Comparison of ENCODE assay signal across 10 cellular contexts in genomic region chr2:119683717-119684443, GRCh38.
DNase-seq lines count a peak whose midpoint lies in the region; TF ChIP-seq lines count a peak whose summit lies in the region.
"Had no signal": no experiment of that assay in that cellular context is flagged by ENCODE, and none has a peak within 500 bp of the region (broad histone marks: within the 10 kb centered on the region; RNA-seq: fewer than 3 reads in every experiment).

No MANE protein-coding gene starts in this region.

- DNase-seq in WERI-Rb-1 (peak; percentile 53), fibroblast of pulmonary artery (ENCODE audit: low read depth) (peak; percentile 26), skeletal muscle cell (ENCODE audit: low read depth) (peak; percentile 31), NCI-H1105 (lab: John Stamatoyannopoulos, UW) (no peak), HEK293T (ENCODE audit: extremely low spot score) (no peak), middle frontal gyrus (ENCODE audit: extremely low spot score, low spot score) (no peak)
- DNase-seq in activated CD4-positive, alpha-beta T cell treated with anti-CD3 and anti-CD28 coated beads for 4 hours = no peak
- DNase-seq: DND-41, NCI-H510A treated with DMSO at 0.1 percent for 48 hours had no signal

- POLR2A ChIA-PET in HEK293 (lab: Yijun Ruan, JAX) = interaction anchor here (0.6 to 0.7 kb wide), 2 partner anchors 79 to 533 kb away, joined by 3 to 4 read pairs; no protein-coding TSS in a partner anchor
- POLR2A ChIA-PET in HEK293T (lab: Yijun Ruan, JAX) = interaction anchor here (1.5 kb wide), 1 partner anchor 13 kb away, joined by 4 read pairs; no protein-coding TSS in a partner anchor

- no peak for TF ChIP-seq CTCF in HEK293 (tag by site-specific recombination; IDR thresholded peaks at IDR 0.05)
- TF ChIP-seq CTCF in WERI-Rb-1 (IDR thresholded peaks at IDR 0.05; ENCODE audit: low read depth, low read length) = no peak
- TF ChIP-seq CTCF in fibroblast of pulmonary artery (IDR thresholded peaks at IDR 0.05; ENCODE audit: low read length, missing control alignments) = no peak

- H3K4me3 ChIP-seq in HEK293 (ENCODE audit: low read depth, low read length) (no peak overlapping the region), WERI-Rb-1 (ENCODE audit: low read depth, low read length) (peak overlapping the region; percentile 30), fibroblast of pulmonary artery (replicated peaks; ENCODE audit: low read depth, low read length) (no peak overlapping the region), skeletal muscle cell (ENCODE audit: low read depth, low read length) (no peak overlapping the region)

- H3K27me3 ChIP-seq in WERI-Rb-1 (ENCODE audit: insufficient read depth, low read depth, severe bottlenecking) = no peaks in the 10 kb centered on the region

- peaks cover 4% of the 10 kb centered on the region for H3K4me1 ChIP-seq in HEK293 (ENCODE audit: control insufficient read depth, insufficient read depth, low read length)

- H3K27ac ChIP-seq in HEK293 (ENCODE audit: extremely low read depth, low read depth, low read length) = no peak overlapping the region
- peak overlapping the region; percentile 49; the same call in 1 of the 2 replicates for H3K27ac ChIP-seq in WERI-Rb-1

- H3K9me3 ChIP-seq in HEK293 (ENCODE audit: control insufficient read depth, insufficient read depth, low read depth, low read length) = no peaks in the 10 kb centered on the region
- no peaks in the 10 kb centered on the region for H3K9me3 ChIP-seq in WERI-Rb-1 (ENCODE audit: severe bottlenecking)

- H3K36me3 ChIP-seq in HEK293 (ENCODE audit: control insufficient read depth in 2 of 2, insufficient read depth in 1 of 2, low read length in 2 of 2) (peaks cover 3 to 25% of the 10 kb centered on the region in 2 experiments; a peak in 2 of 3 replicates), WERI-Rb-1 (peaks cover 10% of the 10 kb centered on the region)

- CTCF ChIA-PET in HEK293 (lab: Yijun Ruan, JAX) = interaction anchor here (0.7 to 1.9 kb wide), 4 partner anchors 12 to 493 kb away, joined by 3 to 5 read pairs (median 4); no protein-coding TSS in a partner anchor
- CTCF ChIA-PET in HEK293T (lab: Yijun Ruan, JAX) = no interaction called here

TF ChIP-seq in HEK293, 187 proteins besides CTCF, POLR2A, EP300 and RAD21 (continues in another document):
- TF ChIP-seq ZNF266 (tag by site-specific recombination; IDR thresholded peaks at IDR 0.05; ENCODE audit: low read depth) = no peak
- peak; percentile 62 for TF ChIP-seq GLIS2 (tag by site-specific recombination; IDR thresholded peaks at IDR 0.05)
- no peak for TF ChIP-seq ZNF19 (tag by site-specific recombination; IDR thresholded peaks at IDR 0.05; ENCODE audit: low read depth)
- 0 out of 2 replicates have a peak, but pooled peaks have one; percentile 24 for TF ChIP-seq KLF17 (tag by site-specific recombination; IDR thresholded peaks at IDR 0.05)
- no peak for TF ChIP-seq REST (tag by site-specific recombination; IDR thresholded peaks at IDR 0.05)
- no peak for TF ChIP-seq ZNF544 (tag by site-specific recombination; IDR thresholded peaks at IDR 0.05)
- TF ChIP-seq MZF1 (tag by site-specific recombination; IDR thresholded peaks at IDR 0.05; ENCODE audit: borderline replicate concordance) = no peak
- TF ChIP-seq ZFP3 (tag by site-specific recombination; IDR thresholded peaks at IDR 0.05; ENCODE audit: low read depth) = no peak
- no peak for TF ChIP-seq FEZF1 (tag by site-specific recombination; IDR thresholded peaks at IDR 0.05)
- TF ChIP-seq ZNF157 (tag by site-specific recombination; IDR thresholded peaks at IDR 0.05) = no peak
- no peak for TF ChIP-seq KLF10 (tag by site-specific recombination; IDR thresholded peaks at IDR 0.05)
- 0 out of 2 replicates have a peak, but pooled peaks have one; percentile 53 for TF ChIP-seq ZBTB17 (tag by site-specific recombination; IDR thresholded peaks at IDR 0.05)

TF ChIP-seq in HEK293T, 16 proteins besides CTCF, POLR2A, EP300 and RAD21:
- TF ChIP-seq BHLHE40 (IDR thresholded peaks at IDR 0.05; ENCODE audit: borderline replicate concordance) (no peak), LEF1 (IDR thresholded peaks at IDR 0.05; ENCODE audit: borderline replicate concordance) (no peak), HDGF (IDR thresholded peaks at IDR 0.05; ENCODE audit: borderline replicate concordance) (no peak), CTBP1 (IDR thresholded peaks at IDR 0.05; ENCODE audit: borderline replicate concordance) (no peak), FOXA1 (IDR thresholded peaks at IDR 0.05) (no peak), SP1 (IDR thresholded peaks at IDR 0.05) (no peak), ELF4 (IDR thresholded peaks at IDR 0.05) (no peak), TARDBP (IDR thresholded peaks at IDR 0.05) (no peak), ARNT (IDR thresholded peaks at IDR 0.05) (no peak), FOXM1 (IDR thresholded peaks at IDR 0.05; ENCODE audit: borderline replicate concordance) (no peak), FOXK2 (IDR thresholded peaks at IDR 0.05) (no peak), PKNOX1 (IDR thresholded peaks at IDR 0.05) (no peak), L3MBTL2 (conservative IDR thresholded peaks at IDR 0.05) (no peak), NFRKB (IDR thresholded peaks at IDR 0.05) (no peak), SUZ12 (IDR thresholded peaks at IDR 0.05) (no peak)

Comparison
In these comparisons a context has a peak if more than half of its experiments do, and no peak if none do; other contexts are left out.
1. DNase-seq: peak in WERI-Rb-1 (single experiment), fibroblast of pulmonary artery (single experiment) and skeletal muscle cell (single experiment); none in NCI-H1105 (single experiment), HEK293T (single experiment), middle frontal gyrus (single experiment) and activated CD4-positive, alpha-beta T cell treated with anti-CD3 and anti-CD28 coated beads for 4 hours (0 of 2).